ENCODE assay signal across 8 cellular contexts in genomic region chr16:57600048-57600835, GRCh38.
DNase-seq lines count a peak whose midpoint lies in the region; ATAC-seq and TF ChIP-seq lines count a peak whose summit lies in the region.

No MANE protein-coding gene starts in this region.

- H3K36me3 Mint-ChIP-seq in effector memory CD8-positive, alpha-beta T cell (ENCODE audit: insufficient read depth) = no peaks in the 10 kb centered on the region

- peak overlapping the region; percentile 90 to 92 for H3K27ac Mint-ChIP-seq in effector memory CD8-positive, alpha-beta T cell

- H3K27me3 Mint-ChIP-seq in effector memory CD8-positive, alpha-beta T cell = no peaks in the 10 kb centered on the region

- H3K4me1 Mint-ChIP-seq in effector memory CD8-positive, alpha-beta T cell (ENCODE audit: low read depth in 2 of 2) = peaks cover 52 to 66% of the 10 kb centered on the region in 2 donors

- H3K4me3 Mint-ChIP-seq in effector memory CD8-positive, alpha-beta T cell = peak overlapping the region; percentile 57 to 74

- peaks cover 0 to 2% of the 10 kb centered on the region in 2 donors for H3K9me3 Mint-ChIP-seq in effector memory CD8-positive, alpha-beta T cell

- DNase-seq in NCI-H1105 treated with DMSO at 0.1 percent for 48 hours (lab: John Stamatoyannopoulos, UW) (peak; percentile 15), NCI-H1105 (lab: John Stamatoyannopoulos, UW) (no peak), midbrain (lab: John Stamatoyannopoulos, UW) (peak; percentile 24)
- no peak for DNase-seq in effector memory CD8-positive, alpha-beta T cell
- no peak for DNase-seq in effector CD8-positive, alpha-beta T cell (lab: John Stamatoyannopoulos, UW)

- ATAC-seq in HG03280 (IDR thresholded peaks at IDR 0.05; ENCODE audit: unreplicated experiment) = peak; percentile 43
- peak; percentile 97 for ATAC-seq in SK-N-SH treated with all-trans-retinoic acid at 6 μM for 48 hours
- no peak for ATAC-seq in effector memory CD8-positive, alpha-beta T cell (replicated peaks)
- no peak for ATAC-seq in HG03139 (IDR thresholded peaks at IDR 0.05; ENCODE audit: unreplicated experiment)

TF ChIP-seq in SK-N-SH treated with all-trans-retinoic acid at 6 μM for 48 hours, 23 proteins besides CTCF, POLR2A, EP300 and RAD21:
- no peak for TF ChIP-seq ZFP3 (CRISPR knock-in tag; IDR thresholded peaks at IDR 0.05)
- TF ChIP-seq TCF4 (CRISPR knock-in tag; IDR thresholded peaks at IDR 0.05; ENCODE audit: borderline replicate concordance) = no peak
- no peak for TF ChIP-seq CSDC2 (CRISPR knock-in tag; IDR thresholded peaks at IDR 0.05)
- no peak for TF ChIP-seq PPARA (CRISPR knock-in tag; IDR thresholded peaks at IDR 0.05; ENCODE audit: borderline replicate concordance)
- no peak for TF ChIP-seq GLIS3 (CRISPR knock-in tag; IDR thresholded peaks at IDR 0.05)
- no peak for TF ChIP-seq ISL1 (CRISPR knock-in tag; IDR thresholded peaks at IDR 0.05)
- no peak for TF ChIP-seq CREB5 (CRISPR knock-in tag; IDR thresholded peaks at IDR 0.05; ENCODE audit: low read depth)
- no peak for TF ChIP-seq ZFP30 (CRISPR knock-in tag; IDR thresholded peaks at IDR 0.05)
- no peak for TF ChIP-seq OSR1 (CRISPR knock-in tag; IDR thresholded peaks at IDR 0.05)
- no peak for TF ChIP-seq ZNF565 (CRISPR knock-in tag; conservative IDR thresholded peaks at IDR 0.05; ENCODE audit: low read depth)
- no peak for TF ChIP-seq SNAI2 (CRISPR knock-in tag; IDR thresholded peaks at IDR 0.05)
- no peak for TF ChIP-seq ARNTL (CRISPR knock-in tag; IDR thresholded peaks at IDR 0.05; ENCODE audit: borderline replicate concordance, low read depth)
- no peak for TF ChIP-seq ZNF70 (CRISPR knock-in tag; IDR thresholded peaks at IDR 0.05)
- TF ChIP-seq ESRRG (CRISPR knock-in tag; IDR thresholded peaks at IDR 0.05) = no peak
- no peak for TF ChIP-seq POU6F1 (CRISPR knock-in tag; IDR thresholded peaks at IDR 0.05; ENCODE audit: borderline replicate concordance, low read depth)
- no peak for TF ChIP-seq BACH2 (CRISPR knock-in tag; IDR thresholded peaks at IDR 0.05; ENCODE audit: borderline replicate concordance)
- no peak for TF ChIP-seq CSRNP3 (CRISPR knock-in tag; IDR thresholded peaks at IDR 0.05)

Comparison
In these comparisons a context has a peak if more than half of its experiments do, and no peak if none do; other contexts are left out.
1. DNase-seq: peak in NCI-H1105 treated with DMSO at 0.1 percent for 48 hours (single experiment) and midbrain (single experiment); none in NCI-H1105 (single experiment), effector memory CD8-positive, alpha-beta T cell (0 of 3) and effector CD8-positive, alpha-beta T cell (single experiment).
2. ATAC-seq: peak in HG03280 (single experiment) and SK-N-SH treated with all-trans-retinoic acid at 6 μM for 48 hours (single experiment); none in effector memory CD8-positive, alpha-beta T cell (single experiment) and HG03139 (single experiment).